9 cellular contexts compared by ENCODE assay signal in the genomic region with DNA sequence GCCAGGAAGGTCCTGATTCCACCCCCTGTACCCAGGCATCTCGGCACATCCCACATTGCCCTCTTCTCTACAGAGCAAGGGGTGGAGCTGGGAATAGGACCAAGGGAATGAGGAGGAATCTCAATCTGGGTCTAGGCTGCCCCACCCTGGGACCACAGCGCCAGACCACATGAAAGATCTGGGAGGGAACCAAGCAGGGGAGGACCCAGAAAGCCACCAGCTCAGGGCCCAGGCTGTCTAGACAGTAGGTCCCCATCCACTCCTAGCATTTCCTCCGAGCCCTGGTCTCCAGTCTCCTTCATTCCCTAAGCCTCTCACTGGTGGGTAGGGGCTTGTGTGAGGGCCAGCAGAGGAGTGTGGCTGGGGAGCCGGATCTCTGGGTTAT. TPM values are rescaled to one million over a fixed set of nuclear protein-coding genes. Genes with fewer than 3 reads are reported as not detected.
A peak's percentile ranks its signal among the peaks of the same experiment; 100 is the strongest.
DNase-seq lines count a peak whose midpoint lies in the region; ATAC-seq, FAIRE-seq and TF ChIP-seq lines count a peak whose summit lies in the region.
"Had no signal": no experiment of that assay in that cellular context is flagged by ENCODE, and none has a peak within 500 bp of the region (broad histone marks: within the 10 kb centered on the region; RNA-seq: fewer than 3 reads in every experiment).

No MANE protein-coding gene starts in this region.

- no peak overlapping the region for H3K9ac ChIP-seq in keratinocyte (ENCODE audit: control insufficient read depth, extremely low read depth, insufficient read depth, low read length)
- peak overlapping the region; percentile 93 for H3K9ac ChIP-seq in smooth muscle cell (ENCODE audit: low read depth)

- CTCF ChIA-PET in MCF 10A (lab: Yijun Ruan, JAX), result interaction anchor here (0.7 to 3.7 kb wide), 7 partner anchors 8 to 338 kb away, joined by 3 to 20 read pairs (median 5); partner anchors contain the start of gene PHLDB1

- H3K9me1 ChIP-seq in keratinocyte (ENCODE audit: control insufficient read depth, extremely low read depth, insufficient read depth, low read length), result no peaks in the 10 kb centered on the region

- no peak for FAIRE-seq in keratinocyte (lab: Jason Lieb, UNC)

- H3K27ac Mint-ChIP-seq in MCF 10A (ENCODE audit: low read depth, unreplicated experiment), result peak overlapping the region; percentile 26

- peaks cover 59% of the 10 kb centered on the region for H3K4me1 Mint-ChIP-seq in MCF 10A (ENCODE audit: insufficient read depth, unreplicated experiment)

- TF ChIP-seq CTCF in MCF 10A (IDR thresholded peaks at IDR 0.05; ENCODE audit: unreplicated experiment) (no peak), keratinocyte (optimal IDR thresholded peaks at IDR 0.05 in 1 of 3, IDR thresholded peaks at IDR 0.05 in 1 of 3, conservative IDR thresholded peaks at IDR 0.05 in 1 of 3; ENCODE audit: extremely low read depth in 1 of 3, insufficient read depth in 2 of 3, low read length in 3 of 3) (no peak), smooth muscle cell (IDR thresholded peaks at IDR 0.05; ENCODE audit: borderline replicate concordance, insufficient read depth, poor library complexity, severe bottlenecking) (no peak)

- H3K9me3 ChIP-seq in keratinocyte (ENCODE audit: control insufficient read depth, low read depth, low read length) (no peaks in the 10 kb centered on the region), smooth muscle cell (replicated peaks; ENCODE audit: low read depth) (no peaks in the 10 kb centered on the region)

- no peak overlapping the region for H2AFZ ChIP-seq in keratinocyte (ENCODE audit: control insufficient read depth, low read length)
- H2AFZ ChIP-seq in smooth muscle cell (ENCODE audit: low read depth), result no peak overlapping the region

- H3K27ac ChIP-seq in keratinocyte (ENCODE audit: control insufficient read depth, insufficient read depth, low read length) (peak overlapping the region; percentile 61), smooth muscle cell (ENCODE audit: low read depth) (peak overlapping the region; percentile 99)

- DNase-seq in HCEC 1CT (peak; percentile 83), MCF 10A (ENCODE audit: unreplicated experiment) (peak; percentile 46), keratinocyte (ENCODE audit: low read depth, low spot score) (no peak), smooth muscle cell (lab: John Stamatoyannopoulos, UW; ENCODE audit: unreplicated experiment) (no peak), DMS53 treated with DMSO at 0.1 percent for 48 hours (lab: John Stamatoyannopoulos, UW; ENCODE audit: unreplicated experiment) (no peak), OCI-M1 (lab: John Stamatoyannopoulos, UW) (no peak), activated T-cell treated with anti-CD3 and anti-CD28 coated beads for 4 hours (no peak)
- DNase-seq: NCI-H526 treated with DMSO at 0.1 percent for 48 hours had no signal

- intact Hi-C loops in MCF 10A (cut with micrococcal nuclease), result no loop called here

- no peak overlapping the region for H3K4me3 Mint-ChIP-seq in MCF 10A (ENCODE audit: unreplicated experiment)

- no peaks in the 10 kb centered on the region for H3K9me3 Mint-ChIP-seq in MCF 10A (ENCODE audit: unreplicated experiment)

- no peak for ATAC-seq in GM21390 (IDR thresholded peaks at IDR 0.05; ENCODE audit: unreplicated experiment)

- H3K4me2 ChIP-seq in keratinocyte (ENCODE audit: control insufficient read depth, extremely low read depth, insufficient read depth, low read depth, low read length), result peak overlapping the region; percentile 33
- H3K4me2 ChIP-seq in smooth muscle cell, result peak overlapping the region; percentile 67

- 30% methylated on average over 4 of the region's 4 CpGs for WGBS in smooth muscle cell (ENCODE audit: low lambda C conversion rate)

- H3K4me3 ChIP-seq in keratinocyte (ENCODE audit: control insufficient read depth in 2 of 3, extremely low read depth in 1 of 3, insufficient read depth in 2 of 3, low read depth in 1 of 3, low read length in 3 of 3) (no peak overlapping the region), smooth muscle cell (no peak overlapping the region)

- H3K79me2 ChIP-seq in keratinocyte (ENCODE audit: control insufficient read depth, insufficient read depth, low read length) (peaks cover 9% of the 10 kb centered on the region), smooth muscle cell (ENCODE audit: low read depth) (peaks cover 12% of the 10 kb centered on the region)

- H4K20me1 ChIP-seq in keratinocyte (ENCODE audit: control insufficient read depth, extremely low read depth, insufficient read depth, low read length), result no peaks in the 10 kb centered on the region
- H4K20me1 ChIP-seq in smooth muscle cell (ENCODE audit: low read depth), result peaks cover 14% of the 10 kb centered on the region

- no TSS peak for BruUV-seq in MCF 10A (replicated peaks; lab: Mats Ljungman, UMichigan)

- H3K36me3 ChIP-seq in keratinocyte (ENCODE audit: control insufficient read depth in 2 of 2, extremely low read depth in 1 of 2, insufficient read depth in 2 of 2, low read length in 2 of 2) (peaks cover 0 to 3% of the 10 kb centered on the region in 2 experiments), smooth muscle cell (ENCODE audit: low read depth) (no peaks in the 10 kb centered on the region)

- no peaks in the 10 kb centered on the region for H3K27me3 Mint-ChIP-seq in MCF 10A (ENCODE audit: insufficient read depth, unreplicated experiment)

- dilution Hi-C loops in keratinocyte (cut with MboI; ENCODE audit: extremely low pct_ligation_motif_present, low sequenced_read_pairs), result no loop called here

- H3K27me3 ChIP-seq in keratinocyte (ENCODE audit: control insufficient read depth, extremely low read depth, insufficient read depth, low read length) (no peaks in the 10 kb centered on the region), smooth muscle cell (ENCODE audit: low read depth) (no peaks in the 10 kb centered on the region)

- peaks cover 27% of the 10 kb centered on the region for H3F3A ChIP-seq in smooth muscle cell (ENCODE audit: low read depth)

- H3K4me1 ChIP-seq in keratinocyte (ENCODE audit: control insufficient read depth, extremely low read depth, insufficient read depth, low read length) (peaks cover 60% of the 10 kb centered on the region), smooth muscle cell (ENCODE audit: low read depth) (peaks cover 56% of the 10 kb centered on the region)

- peaks cover 13% of the 10 kb centered on the region for H3K36me3 Mint-ChIP-seq in MCF 10A (ENCODE audit: insufficient read depth, unreplicated experiment)

- POLR2A ChIA-PET in MCF 10A (lab: Yijun Ruan, JAX), result interaction anchor here (0.9 to 10.3 kb wide), 3 partner anchors 12 to 18 kb away, joined by 3 to 113 read pairs (median 4); partner anchors contain the start of gene PHLDB1

RNA-seq across cellular contexts. Expression of gene PHLDB1, which starts 11.6 kb away (rescaled TPM):
- total RNA-seq in MCF 10A (2022) (31.1 and 36.2 TPM in 2 replicates), smooth muscle cell (89.0 and 112 TPM in 2 replicates)
- polyA plus RNA-seq in keratinocyte (35.0 to 46.8 TPM (median 38.4 TPM) in 3 replicates), smooth muscle cell (86.0 and 103 TPM in 2 replicates)
- 7.3 TPM for polyA plus RNA-seq in keratinocyte (2011; ENCODE audit: low read depth)
- polyA plus RNA-seq in keratinocyte (2011; cell fraction: cytosol; rRNA removed), result 22.1 and 33.7 TPM in 2 replicates
- polyA plus RNA-seq in keratinocyte (2011; cell fraction: nucleus; rRNA removed), result 84.3 and 109 TPM in 2 replicates
- polyA plus RNA-seq in keratinocyte (2012; ENCODE audit: low replicate concordance), result 9.4 and 52.0 TPM in 2 replicates
- 61.9 to 100.0 TPM (median 61.9 TPM) in 3 replicates for polyA minus RNA-seq in keratinocyte
- polyA minus RNA-seq in keratinocyte (2011; cell fraction: cytosol; rRNA and poly(A)+ RNA removed), result 73.3 TPM
- 59.3 and 72.3 TPM in 2 replicates for polyA minus RNA-seq in keratinocyte (2011; cell fraction: nucleus; rRNA and poly(A)+ RNA removed)

RNA-seq across cellular contexts. Expression of gene ARCN1, which starts 46.8 kb away (rescaled TPM):
- total RNA-seq in MCF 10A (2022) (157 and 164 TPM in 2 replicates), smooth muscle cell (314 and 331 TPM in 2 replicates)
- polyA plus RNA-seq in keratinocyte (121 to 216 TPM (median 150 TPM) in 3 replicates), smooth muscle cell (228 and 285 TPM in 2 replicates)
- 77.9 TPM for polyA plus RNA-seq in keratinocyte (2011; ENCODE audit: low read depth)
- 127 and 260 TPM in 2 replicates for polyA plus RNA-seq in keratinocyte (2011; cell fraction: cytosol; rRNA removed)
- polyA plus RNA-seq in keratinocyte (2011; cell fraction: nucleus; rRNA removed), result 159 and 176 TPM in 2 replicates
- polyA plus RNA-seq in keratinocyte (2012; ENCODE audit: low replicate concordance), result 65.9 and 120 TPM in 2 replicates
- 63.8 to 140 TPM (median 118 TPM) in 3 replicates for polyA minus RNA-seq in keratinocyte
- 101 TPM for polyA minus RNA-seq in keratinocyte (2011; cell fraction: cytosol; rRNA and poly(A)+ RNA removed)
- polyA minus RNA-seq in keratinocyte (2011; cell fraction: nucleus; rRNA and poly(A)+ RNA removed), result 49.7 and 81.6 TPM in 2 replicates

RNA-seq across cellular contexts. Expression of gene IFT46, which starts 53.3 kb away (rescaled TPM):
- total RNA-seq in MCF 10A (2022) (21.3 and 24.3 TPM in 2 replicates), smooth muscle cell (31.6 and 52.3 TPM in 2 replicates)
- polyA plus RNA-seq in keratinocyte (31.2 to 34.9 TPM (median 32.9 TPM) in 3 replicates), smooth muscle cell (11.9 and 12.8 TPM in 2 replicates)
- polyA plus RNA-seq in keratinocyte (2011; ENCODE audit: low read depth), result 27.7 TPM
- polyA plus RNA-seq in keratinocyte (2011; cell fraction: cytosol; rRNA removed), result 27.1 and 43.5 TPM in 2 replicates
- 36.1 and 37.4 TPM in 2 replicates for polyA plus RNA-seq in keratinocyte (2011; cell fraction: nucleus; rRNA removed)
- 14.1 and 17.4 TPM in 2 replicates for polyA plus RNA-seq in keratinocyte (2012; ENCODE audit: low replicate concordance)
- 24.6 to 32.6 TPM (median 29.2 TPM) in 3 replicates for polyA minus RNA-seq in keratinocyte
- 16.7 TPM for polyA minus RNA-seq in keratinocyte (2011; cell fraction: cytosol; rRNA and poly(A)+ RNA removed)
- 7.8 and 13.3 TPM in 2 replicates for polyA minus RNA-seq in keratinocyte (2011; cell fraction: nucleus; rRNA and poly(A)+ RNA removed)

Comparison
In these comparisons a context has a peak if more than half of its experiments do, and no peak if none do; other contexts are left out.
1. DNase-seq: peak in HCEC 1CT (single experiment) and MCF 10A (single experiment); none in keratinocyte (single experiment), smooth muscle cell (single experiment), DMS53 treated with DMSO at 0.1 percent for 48 hours (single experiment), OCI-M1 (single experiment) and activated T-cell treated with anti-CD3 and anti-CD28 coated beads for 4 hours (single experiment).